Comparison of ENCODE assay signal across 13 cellular contexts in the genomic region with DNA sequence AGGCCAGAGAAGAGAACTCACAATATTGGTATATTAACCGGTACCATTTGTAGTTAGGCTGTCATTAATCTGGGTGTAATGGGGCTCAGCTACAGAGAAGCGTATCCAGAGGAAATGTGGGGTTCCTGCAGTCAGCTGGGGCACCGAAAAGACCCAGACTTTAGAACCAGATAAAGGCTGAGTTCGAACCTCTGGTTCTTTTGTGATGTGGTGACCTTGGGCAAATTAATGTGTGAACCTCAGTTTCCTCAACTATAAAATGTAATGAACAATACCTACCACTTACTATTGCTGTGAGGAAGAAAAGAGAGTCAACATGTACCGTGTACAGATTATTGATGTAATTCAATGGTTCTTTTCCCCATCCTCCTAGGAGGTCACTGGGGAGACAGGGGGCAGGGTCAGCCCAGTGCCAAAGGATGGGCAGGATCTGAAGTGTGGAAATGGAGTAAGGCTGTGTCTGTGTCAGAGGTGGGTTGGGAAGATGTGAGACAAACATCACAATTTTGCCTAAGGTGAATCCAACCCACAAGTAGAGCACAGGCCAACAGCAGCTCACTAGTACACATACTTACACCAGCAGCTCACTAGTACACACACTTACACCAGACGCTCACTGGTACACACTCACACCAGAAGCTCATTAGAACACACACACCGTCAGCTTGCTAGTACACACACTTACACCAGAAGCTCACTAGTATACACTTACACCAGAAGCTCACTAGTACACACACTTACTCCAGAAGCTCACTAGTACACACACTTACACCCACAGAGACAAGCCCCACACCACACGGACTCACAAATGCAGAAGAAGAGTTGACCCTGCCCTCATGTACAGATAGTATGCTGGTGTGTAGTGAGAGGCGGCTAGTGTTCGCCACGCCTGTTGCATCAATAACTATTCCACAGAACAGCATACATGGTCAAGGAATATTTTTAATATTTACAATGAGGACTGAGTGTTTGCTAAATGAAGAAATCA. TPM values are rescaled to one million over a fixed set of nuclear protein-coding genes. Genes with fewer than 3 reads are reported as not detected.
DNase-seq lines count a peak whose midpoint lies in the region; ATAC-seq and TF ChIP-seq lines count a peak whose summit lies in the region.
"Had no signal": no experiment of that assay in that cellular context is flagged by ENCODE, and none has a peak within 500 bp of the region (broad histone marks: within the 10 kb centered on the region; RNA-seq: fewer than 3 reads in every experiment).

No MANE protein-coding gene starts in this region.

- H3K36me3 ChIP-seq in thymus (ENCODE audit: control insufficient read depth, insufficient read depth): peaks cover 51% of the 10 kb centered on the region
- H3K36me3 ChIP-seq in mammary epithelial cell (ENCODE audit: insufficient read depth, low read length): no peaks in the 10 kb centered on the region
- no peaks in the 10 kb centered on the region for H3K36me3 ChIP-seq in HAP-1 (replicated peaks)
- H3K36me3 ChIP-seq: SJSA1 had no signal

- H3K27ac ChIP-seq in thymus (ENCODE audit: low read depth): peak overlapping the region; percentile 100
- no peak overlapping the region for H3K27ac ChIP-seq in mammary epithelial cell (ENCODE audit: insufficient read depth, low read depth, low read length)
- H3K27ac ChIP-seq: SJSA1 had no signal

- no peak overlapping the region for H3K4me2 ChIP-seq in mammary epithelial cell (ENCODE audit: insufficient read depth, low read depth, low read length)

- H3K27ac Mint-ChIP-seq in activated T-cell treated with anti-CD3 and anti-CD28 coated beads, Interleukin-2, amount 50 U/mL, for 72 hours: peak overlapping the region; percentile 90

- no peak overlapping the region for H3K9ac ChIP-seq in mammary epithelial cell (ENCODE audit: insufficient read depth, low read length)

- H3K4me3 ChIP-seq in thymus (ENCODE audit: low read length) (peak overlapping the region; percentile 77), mammary epithelial cell (replicated peaks in 1 of 3; ENCODE audit: insufficient read depth in 1 of 3, low read depth in 2 of 3, low read length in 3 of 3) (no peak overlapping the region), HAP-1 (no peak overlapping the region)
- H3K4me3 ChIP-seq: SJSA1 had no signal

- H3K27me3 Mint-ChIP-seq in activated T-cell treated with anti-CD3 and anti-CD28 coated beads, Interleukin-2, amount 50 U/mL, for 72 hours (ENCODE audit: low read depth): no peaks in the 10 kb centered on the region

- H3K9me3 Mint-ChIP-seq in activated T-cell treated with anti-CD3 and anti-CD28 coated beads, Interleukin-2, amount 50 U/mL, for 72 hours: no peaks in the 10 kb centered on the region

- H3K4me1 ChIP-seq in thymus (ENCODE audit: control insufficient read depth, insufficient read depth, low read length): peaks cover 39% of the 10 kb centered on the region
- peaks cover 5% of the 10 kb centered on the region for H3K4me1 ChIP-seq in mammary epithelial cell (ENCODE audit: insufficient read depth, low read length)
- H3K4me1 ChIP-seq in HAP-1: no peaks in the 10 kb centered on the region
- H3K4me1 ChIP-seq: SJSA1 had no signal

- no peaks in the 10 kb centered on the region for H3K9me3 ChIP-seq in thymus (ENCODE audit: control insufficient read depth)
- no peaks in the 10 kb centered on the region for H3K9me3 ChIP-seq in mammary epithelial cell (replicated peaks; ENCODE audit: insufficient read depth, low read length)
- no peaks in the 10 kb centered on the region for H3K9me3 ChIP-seq in HAP-1
- H3K9me3 ChIP-seq: SJSA1 had no signal

- no TSS peak for BruUV-seq in mammary epithelial cell (replicated peaks; lab: Mats Ljungman, UMichigan)

- no peaks in the 10 kb centered on the region for H4K20me1 ChIP-seq in mammary epithelial cell (ENCODE audit: insufficient read depth, low read length)

- in situ Hi-C loops in mammary epithelial cell (cut with MboI; ENCODE audit: low sequenced_read_pairs in 2 of 2) (no loop called here), HAP-1 (cut with MboI; ENCODE audit: low sequenced_read_pairs) (no loop called here)

- no peaks in the 10 kb centered on the region for H3K79me2 ChIP-seq in mammary epithelial cell (ENCODE audit: insufficient read depth, low read length)

- intact Hi-C loops in mammary epithelial cell (cut with micrococcal nuclease): no loop called here

- peak; percentile 29 to 32 for ATAC-seq in activated T-cell treated with anti-CD3 and anti-CD28 coated beads, Interleukin-2, amount 50 U/mL, for 72 hours (replicated peaks in 1 of 2)

- WGBS in thymus: 14% methylated on average over 11 of the region's 11 CpGs
- WGBS in mammary epithelial cell (ENCODE audit: low coverage, missing lambda C conversion rate): 81% methylated on average over 11 of the region's 11 CpGs

- H3K36me3 Mint-ChIP-seq in activated T-cell treated with anti-CD3 and anti-CD28 coated beads, Interleukin-2, amount 50 U/mL, for 72 hours (ENCODE audit: insufficient read depth in 2 of 2): peaks cover 56 to 70% of the 10 kb centered on the region in 2 donors

- H2AFZ ChIP-seq in mammary epithelial cell (ENCODE audit: low read depth, low read length): no peak overlapping the region

- peaks cover 67% of the 10 kb centered on the region for H3K4me1 Mint-ChIP-seq in activated T-cell treated with anti-CD3 and anti-CD28 coated beads, Interleukin-2, amount 50 U/mL, for 72 hours (ENCODE audit: low read depth)

- H3K4me3 Mint-ChIP-seq in activated T-cell treated with anti-CD3 and anti-CD28 coated beads, Interleukin-2, amount 50 U/mL, for 72 hours: peak overlapping the region; percentile 94 to 100

- CTCF ChIA-PET in mammary epithelial cell (lab: Charles Lee; ENCODE audit: low non-redundant PET): no interaction called here

- peak; percentile 80 for DNase-seq in activated CD8-positive, alpha-beta memory T cell treated with anti-CD3 and anti-CD28 coated beads for 24 hours
- DNase-seq in activated CD8-positive, alpha-beta memory T cell treated with anti-CD3 and anti-CD28 coated beads, Interleukin-2, amount 50 U/mL, for 48 hours: no peak
- no peak for DNase-seq in activated T-cell treated with anti-CD3 and anti-CD28 coated beads, Interleukin-2, amount 50 U/mL, for 72 hours
- DNase-seq in islet precursor cell: peak; percentile 24
- DNase-seq in NCI-H146 treated with DMSO at 0.1 percent for 48 hours (lab: John Stamatoyannopoulos, UW; ENCODE audit: unreplicated experiment): no peak
- DNase-seq in mammary epithelial cell: no peak
- no peak for DNase-seq in HAP-1 (ENCODE audit: low spot score in 2 of 2)
- DNase-seq: NCI-H2107 had no signal

- dilution Hi-C loops in mammary epithelial cell (cut with HindIII; ENCODE audit: low sequenced_read_pairs): no loop called here

- no peak for TF ChIP-seq CTCF in mammary epithelial cell (conservative IDR thresholded peaks at IDR 0.05 in 1 of 2, IDR thresholded peaks at IDR 0.05 in 1 of 2; ENCODE audit: extremely low read depth in 1 of 2, insufficient read depth in 1 of 2, low read depth in 1 of 2, low read length in 2 of 2)

- H3K27me3 ChIP-seq in thymus (ENCODE audit: control insufficient read depth, insufficient read depth) (no peaks in the 10 kb centered on the region), mammary epithelial cell (ENCODE audit: insufficient read depth, low read length) (peaks cover 28% of the 10 kb centered on the region), HAP-1 (ENCODE audit: low read depth) (peaks cover 41% of the 10 kb centered on the region)

RNA-seq across cellular contexts. Expression of a gene that starts 28.0 kb away (rescaled TPM):
- total RNA-seq in activated T-cell treated with anti-CD3 and anti-CD28 coated beads, Interleukin-2, amount 50 U/mL, for 72 hours: not detected
- polyA plus RNA-seq in thymus (23.1 TPM), mammary epithelial cell (not detected)
- not detected for total RNA-seq in mammary epithelial cell
- not detected for polyA minus RNA-seq in mammary epithelial cell
- total RNA-seq: A673, SJSA1, temporal lobe had no signal
- polyA plus RNA-seq: neural cell had no signal

RNA-seq across cellular contexts. Expression of a gene that starts 49.5 kb away (rescaled TPM):
- not detected for total RNA-seq in activated T-cell treated with anti-CD3 and anti-CD28 coated beads, Interleukin-2, amount 50 U/mL, for 72 hours
- 4.5 TPM for polyA plus RNA-seq in thymus
- total RNA-seq in mammary epithelial cell: not detected
- polyA plus RNA-seq in mammary epithelial cell: not detected
- polyA minus RNA-seq in mammary epithelial cell: not detected
- total RNA-seq: A673, SJSA1, temporal lobe had no signal
- polyA plus RNA-seq: neural cell had no signal

RNA-seq across cellular contexts. Expression of a gene that starts 56.1 kb away (rescaled TPM):
- total RNA-seq in activated T-cell treated with anti-CD3 and anti-CD28 coated beads, Interleukin-2, amount 50 U/mL, for 72 hours: 10 to 100 TPM; 10.9 to 13.6 TPM
- polyA plus RNA-seq in thymus (163 TPM), mammary epithelial cell (0.95 TPM)
- total RNA-seq in mammary epithelial cell: under 1 TPM; 0.66 to 0.83 TPM
- 0.41 TPM for polyA minus RNA-seq in mammary epithelial cell

Comparison
In these comparisons a context has a peak if more than half of its experiments do, and no peak if none do; other contexts are left out.
1. DNase-seq: peak in activated CD8-positive, alpha-beta memory T cell treated with anti-CD3 and anti-CD28 coated beads for 24 hours (single experiment) and islet precursor cell (single experiment); none in activated CD8-positive, alpha-beta memory T cell treated with anti-CD3 and anti-CD28 coated beads, Interleukin-2, amount 50 U/mL, for 48 hours (single experiment), activated T-cell treated with anti-CD3 and anti-CD28 coated beads, Interleukin-2, amount 50 U/mL, for 72 hours (0 of 2), NCI-H146 treated with DMSO at 0.1 percent for 48 hours (single experiment), mammary epithelial cell (single experiment) and HAP-1 (0 of 2).
2. RNA of a gene that starts 56.1 kb away (total RNA-seq): 10.9 to 13.6 TPM in activated T-cell treated with anti-CD3 and anti-CD28 coated beads, Interleukin-2, amount 50 U/mL, for 72 hours; 0.66 to 0.83 TPM in mammary epithelial cell; every median in the first group is over 4 times any median in the second.